ENCODE assay signal across 8 cellular contexts in genomic region chr2:161307676-161308075, GRCh38. TPM values are rescaled to one million over a fixed set of nuclear protein-coding genes. Genes with fewer than 3 reads are reported as not detected.
DNase-seq lines count a peak whose midpoint lies in the region; ATAC-seq and TF ChIP-seq lines count a peak whose summit lies in the region.

No MANE protein-coding gene starts in this region.

- no peak for TF ChIP-seq CTCF in RWPE2 (IDR thresholded peaks at IDR 0.05; ENCODE audit: poor library complexity, severe bottlenecking)
- TF ChIP-seq CTCF in esophagus muscularis mucosa (IDR thresholded peaks at IDR 0.05), result no peak

- no peak for TF ChIP-seq POLR2A in esophagus muscularis mucosa (IDR thresholded peaks at IDR 0.05; ENCODE audit: low read depth)

- H3K4me3 ChIP-seq in GM08714 (ENCODE audit: low read length), result peak overlapping the region; percentile 88
- H3K4me3 ChIP-seq in RWPE2 (ENCODE audit: severe bottlenecking), result peak overlapping the region; percentile 61
- peak overlapping the region; percentile 71 to 90 (median 76) for H3K4me3 ChIP-seq in esophagus muscularis mucosa
- peak overlapping the region; percentile 76 for H3K4me3 ChIP-seq in rectal smooth muscle tissue (ENCODE audit: low read length)

- H3K4me1 ChIP-seq in RWPE2 (ENCODE audit: insufficient read depth, poor library complexity, severe bottlenecking) (peaks cover 5% of the 10 kb centered on the region), esophagus muscularis mucosa (peaks cover 15 to 23% (median 21%) of the 10 kb centered on the region in 4 donors), rectal smooth muscle tissue (ENCODE audit: control insufficient read depth, insufficient read depth, low read length) (peaks cover 3% of the 10 kb centered on the region)

- WGBS in esophagus muscularis mucosa, result 39% methylated on average over 6 of the region's 6 CpGs

- peak overlapping the region; percentile 77 for H3K27ac ChIP-seq in RWPE2 (ENCODE audit: poor library complexity, severe bottlenecking)
- H3K27ac ChIP-seq in esophagus muscularis mucosa (replicated peaks in 1 of 4), result peak overlapping the region; percentile 79 to 87 (median 84)
- H3K27ac ChIP-seq in rectal smooth muscle tissue (ENCODE audit: low read depth, low read length), result peak overlapping the region; percentile 85

- DNase-seq in RWPE2 (ENCODE audit: low spot score), result no peak
- DNase-seq in esophagus muscularis mucosa (ENCODE audit: extremely low spot score), result no peak
- DNase-seq in sciatic nerve (ENCODE audit: low spot score), result no peak
- DNase-seq in NCI-H82 treated with DMSO at 0.1 percent for 48 hours (lab: John Stamatoyannopoulos, UW; ENCODE audit: unreplicated experiment), result no peak
- DNase-seq in GM03348 (ENCODE audit: low spot score), result no peak
- DNase-seq in COLO668 (lab: John Stamatoyannopoulos, UW; ENCODE audit: unreplicated experiment), result no peak

- no peak for TF ChIP-seq EP300 in esophagus muscularis mucosa (IDR thresholded peaks at IDR 0.05)

- intact Hi-C loops in esophagus muscularis mucosa (cut with DNase I), result no loop called here
- intact Hi-C loops in sciatic nerve (cut with DNase I), result no loop called here

- H3K9ac ChIP-seq in rectal smooth muscle tissue (ENCODE audit: low read length), result peak overlapping the region; percentile 70

- peaks cover 9% of the 10 kb centered on the region for H3K36me3 ChIP-seq in RWPE2 (ENCODE audit: low read depth)
- H3K36me3 ChIP-seq in esophagus muscularis mucosa, result no peaks in the 10 kb centered on the region
- H3K36me3 ChIP-seq in rectal smooth muscle tissue (ENCODE audit: control insufficient read depth, insufficient read depth, low read length), result no peaks in the 10 kb centered on the region

- H3K9me3 ChIP-seq in RWPE2 (ENCODE audit: severe bottlenecking) (peaks cover 10% of the 10 kb centered on the region), esophagus muscularis mucosa (peaks cover 0 to 5% (median 0%) of the 10 kb centered on the region in 4 donors)

- no peak for ATAC-seq in RWPE2 (ENCODE audit: low read depth)
- no peak for ATAC-seq in sciatic nerve

- H3K27me3 ChIP-seq in RWPE2 (ENCODE audit: insufficient read depth, poor library complexity, severe bottlenecking) (no peaks in the 10 kb centered on the region), esophagus muscularis mucosa (no peaks in the 10 kb centered on the region), rectal smooth muscle tissue (ENCODE audit: control insufficient read depth, insufficient read depth, low read length) (no peaks in the 10 kb centered on the region)

RNA-seq across cellular contexts. Expression of gene PSMD14, which starts 0.5 kb away (rescaled TPM):
- total RNA-seq in esophagus muscularis mucosa (10 to 100 TPM; 26.1 to 46.2 (median 35.7) TPM), sciatic nerve (25.9 TPM)
